ENCODE assay signal across 8 cellular contexts in genomic region chr12:23543767-23544166, GRCh38.
"Had no signal": no experiment of that assay in that cellular context is flagged by ENCODE, and none has a peak within 500 bp of the region (broad histone marks: within the 10 kb centered on the region; RNA-seq: fewer than 3 reads in every experiment).

No MANE protein-coding gene starts in this region.

- H3K9ac ChIP-seq: KMS-11 had no signal

- H3K4me1 ChIP-seq: HAP-1 had no signal

- H3K4me3 ChIP-seq: HAP-1 had no signal

- FAIRE-seq: HTR-8/SVneo had no signal

- H3K4me2 ChIP-seq: KMS-11 had no signal

- H3K9me3 ChIP-seq: HAP-1 had no signal

- H3K36me3 ChIP-seq: HAP-1 had no signal

- ATAC-seq: HCT116 had no signal

- DNase-seq: GOT3, H7, HFFc6, KBM-7 had no signal

- H3K27ac ChIP-seq: KMS-11 had no signal
